ENCODE assay signal across 8 cellular contexts in genomic region chr11:14358729-14359439, GRCh38. TPM values are rescaled to one million over a fixed set of nuclear protein-coding genes. Genes with fewer than 3 reads are reported as not detected.
DNase-seq lines count a peak whose midpoint lies in the region; ATAC-seq and TF ChIP-seq lines count a peak whose summit lies in the region.

Gene RRAS2, minus strand, starts transcription at chr11:14359183. Its CDS starts 313 bp downstream, at chr11:14358870.

- intact Hi-C loops in mucosa of descending colon (cut with DNase I, micrococcal nuclease), result no loop called here

- POLR2A ChIA-PET in AG04450 (lab: Yijun Ruan, JAX), result interaction anchor here (1.0 to 1.8 kb wide), 6 partner anchors 12 to 97 kb away, joined by 3 to 27 read pairs (median 4); no protein-coding TSS in a partner anchor

- DNase-seq in AG04450 (ENCODE audit: low read depth, low spot score) (no peak), NCI-H774 (lab: John Stamatoyannopoulos, UW) (peak; percentile 54), endothelial cell (ENCODE audit: low spot score) (peak; percentile 80), mucosa of descending colon (peak; percentile 82 to 86 (median 84))
- peak; percentile 47 for DNase-seq in activated CD8-positive, alpha-beta memory T cell treated with anti-CD3 and anti-CD28 coated beads, Interleukin-2, amount 50 U/mL, for 1 hour (ENCODE audit: extremely low read depth)
- peak; percentile 52 to 60 for DNase-seq in stimulated activated CD8-positive, alpha-beta memory T cell treated with anti-CD3 and anti-CD28 coated beads, Interleukin-4, amount 100 ng/mL, for 1 hour (ENCODE audit: low read depth in 2 of 2, low spot score in 1 of 2)

- peaks cover 3% of the 10 kb centered on the region for H3K36me3 Mint-ChIP-seq in endothelial cell (ENCODE audit: low read depth, unreplicated experiment)

- H3K9me3 ChIP-seq in AG04450 (ENCODE audit: control insufficient read depth, insufficient read depth, low read length), result no peaks in the 10 kb centered on the region; the same call in 1 of the 2 replicates
- H3K9me3 ChIP-seq in mucosa of descending colon, result no peaks in the 10 kb centered on the region

- peak within 1 kb of the TSS; percentile 82 for H3K4me3 ChIP-seq in AG04450 (ENCODE audit: low read depth, low read length)
- peak within 1 kb of the TSS; percentile 69 for H3K4me3 ChIP-seq in mucosa of descending colon

- no peaks in the 10 kb centered on the region for H3K27me3 ChIP-seq in AG04450 (ENCODE audit: control insufficient read depth, insufficient read depth, low read length)

- peaks cover 3% of the 10 kb centered on the region for H3K27me3 Mint-ChIP-seq in endothelial cell (ENCODE audit: unreplicated experiment)

- H3K27ac ChIP-seq in AG04450 (ENCODE audit: low read depth, low read length), result peak within 1 kb of the TSS; percentile 57

- TF ChIP-seq CTCF in AG04450 (IDR thresholded peaks at IDR 0.05; ENCODE audit: low read depth, low read length) (no peak), endothelial cell (IDR thresholded peaks at IDR 0.05; ENCODE audit: unreplicated experiment) (no peak), mucosa of descending colon (IDR thresholded peaks at IDR 0.05) (no peak)

- CTCF ChIA-PET in AG04450 (lab: Charles Lee), result interaction anchor here (0.8 to 1.8 kb wide), 4 partner anchors 13 to 96 kb away, joined by 3 to 21 read pairs (median 4); no protein-coding TSS in a partner anchor

- peaks cover 14% of the 10 kb centered on the region for H3K4me1 Mint-ChIP-seq in endothelial cell (ENCODE audit: unreplicated experiment)

- H3K9me3 Mint-ChIP-seq in endothelial cell (ENCODE audit: unreplicated experiment), result no peaks in the 10 kb centered on the region

- H3K4me1 ChIP-seq in mucosa of descending colon (ENCODE audit: low read depth), result no peaks in the 10 kb centered on the region

- H3K36me3 ChIP-seq in mucosa of descending colon (ENCODE audit: low read depth), result no peaks in the 10 kb centered on the region

- peak within 1 kb of the TSS; percentile 97 for H3K4me3 Mint-ChIP-seq in endothelial cell (ENCODE audit: unreplicated experiment)

- peak; percentile 60 for ATAC-seq in GM18858 (IDR thresholded peaks at IDR 0.05; ENCODE audit: unreplicated experiment)
- peak; percentile 85 for ATAC-seq in HG03066 (IDR thresholded peaks at IDR 0.05; ENCODE audit: low read depth, unreplicated experiment)
- peak; percentile 89 for ATAC-seq in mucosa of descending colon

- H3K27ac Mint-ChIP-seq in endothelial cell (ENCODE audit: unreplicated experiment), result peak within 1 kb of the TSS; percentile 93

RNA-seq across cellular contexts. Expression of gene RRAS2, which starts in this region (rescaled TPM):
- polyA plus RNA-seq in AG04450 (2011; rRNA removed), result 74.5 and 95.8 TPM in 2 replicates
- 21.8 and 45.0 TPM in 2 replicates for polyA minus RNA-seq in AG04450 (2011; rRNA and poly(A)+ RNA removed)
- total RNA-seq in endothelial cell (ENCODE audit: unreplicated experiment) (59.6 TPM), mucosa of descending colon (10 to 100 TPM; 23.5 to 43.3 (median 27.6) TPM)
